In the genomic region with DNA sequence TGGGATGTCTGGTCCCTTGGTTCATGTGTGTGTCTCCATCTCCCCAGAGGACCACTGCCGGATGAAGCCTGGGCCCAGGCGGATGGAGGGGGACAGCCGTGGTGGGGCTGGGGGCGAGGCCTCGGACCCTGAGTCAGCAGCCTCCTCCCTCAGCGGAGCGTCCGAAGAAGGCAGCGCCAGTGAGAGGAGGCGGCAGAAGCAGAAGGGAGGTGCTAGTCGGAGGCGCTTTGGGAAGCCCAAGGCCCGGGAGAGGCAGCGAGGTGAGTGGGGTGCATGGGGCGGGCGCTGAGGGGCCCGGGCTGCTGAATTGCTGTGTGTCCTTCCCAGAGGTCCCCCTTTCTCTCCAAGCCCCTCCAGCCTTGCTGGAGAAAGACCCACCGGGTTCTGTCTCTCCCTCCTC, we compare ENCODE assay signal across 1 cellular context.
TF ChIP-seq lines count a peak whose summit lies in the region.

No MANE protein-coding gene starts in this region.

TF ChIP-seq in H1, 55 proteins besides CTCF, POLR2A, EP300 and RAD21:
- no peak for TF ChIP-seq HDAC2 (IDR thresholded peaks at IDR 0.05; ENCODE audit: borderline replicate concordance in 1 of 2, low read depth in 2 of 2, low read length in 2 of 2)
